ENCODE assay signal across 31 cellular contexts in genomic region chr2:208722737-208723136, GRCh38.
"Had no signal": no experiment of that assay in that cellular context is flagged by ENCODE, and none has a peak within 500 bp of the region (broad histone marks: within the 10 kb centered on the region; RNA-seq: fewer than 3 reads in every experiment).

No MANE protein-coding gene starts in this region.

- H3K9me3 Mint-ChIP-seq: activated CD4-positive, alpha-beta T cell treated with anti-CD3 and anti-CD28 coated beads, Interleukin-2, amount 10 ng/mL, durations not matched to agents 24 days and 14 days; activated naive CD4-positive, alpha-beta T cell treated with anti-CD3 and anti-CD28 coated beads for 36 hours; activated naive CD4-positive, alpha-beta T cell treated with anti-CD3 and anti-CD28 coated beads, Interleukin-2, amount 50 U/mL, for 24 hours; activated naive CD8-positive, alpha-beta T cell treated with anti-CD3 and anti-CD28 coated beads, Interleukin-2, amount 50 U/mL, for 24 hours; activated T-helper 1 cell treated with anti-CD3 and anti-CD28 coated beads, Interleukin-12 subunit alpha, Interleukin-12 subunit beta, Interleukin-2, Interleukin-4 antibody, amounts not matched to agents 30 ng/mL and 10 ng/mL and 1 ng/mL, durations not matched to agents 14 hours and 24 hours and 36 hours; T-helper 2 cell treated with Interferon-gamma antibody and Interleukin-4, amounts not matched to agents 5 μg/mL and 100 μg/mL, for 36 hours had no signal

- H3K4me3 Mint-ChIP-seq: activated CD4-positive, alpha-beta memory T cell treated with anti-CD3 and anti-CD28 coated beads for 36 hours; activated CD4-positive, alpha-beta T cell treated with anti-CD3 and anti-CD28 coated beads for 36 hours; activated CD4-positive, alpha-beta T cell treated with anti-CD3 and anti-CD28 coated beads, Interleukin-2, amount 10 ng/mL, durations not matched to agents 24 days and 14 days; activated CD8-positive, alpha-beta memory T cell treated with anti-CD3 and anti-CD28 coated beads, Interleukin-2, amount 10 ng/mL, durations not matched to agents 7 days and 5 days; activated CD8-positive, alpha-beta T cell treated with anti-CD3 and anti-CD28 coated beads, Interleukin-2, amount 10 ng/mL, durations not matched to agents 7 days and 5 days; activated naive CD4-positive, alpha-beta T cell treated with anti-CD3 and anti-CD28 coated beads for 36 hours; activated naive CD4-positive, alpha-beta T cell treated with anti-CD3 and anti-CD28 coated beads, Interleukin-2, amount 50 U/mL, for 24 hours; activated naive CD8-positive, alpha-beta T cell treated with anti-CD3 and anti-CD28 coated beads for 36 hours; activated naive CD8-positive, alpha-beta T cell treated with anti-CD3 and anti-CD28 coated beads, Interleukin-2, amount 50 U/mL, for 24 hours; activated T-helper 1 cell treated with anti-CD3 and anti-CD28 coated beads, Interleukin-12 subunit alpha, Interleukin-12 subunit beta, Interleukin-2, Interleukin-4 antibody, amounts not matched to agents 30 ng/mL and 10 ng/mL and 1 ng/mL, durations not matched to agents 14 hours and 24 hours and 36 hours; T-helper 17 cell; T-helper 2 cell treated with Interferon-gamma antibody and Interleukin-4, amounts not matched to agents 5 μg/mL and 100 μg/mL, for 36 hours had no signal

- DNase-seq: activated CD4-positive, alpha-beta memory T cell treated with anti-CD3 and anti-CD28 coated beads for 36 hours; activated CD4-positive, alpha-beta T cell treated with anti-CD3 and anti-CD28 coated beads for 36 hours; activated CD4-positive, alpha-beta T cell treated with anti-CD3 and anti-CD28 coated beads, Interleukin-2, amount 10 ng/mL, durations not matched to agents 24 days and 14 days; activated CD4-positive, CD25-positive, alpha-beta regulatory T cell; activated CD4-positive, CD25-positive, alpha-beta regulatory T cell treated with anti-CD3 and anti-CD28 coated beads, Interleukin-2, amount 50 U/mL, for 72 hours; activated CD8-positive, alpha-beta memory T cell treated with anti-CD3 and anti-CD28 coated beads, Interleukin-2, amount 10 ng/mL, durations not matched to agents 7 days and 5 days; activated CD8-positive, alpha-beta memory T cell treated with anti-CD3 and anti-CD28 coated beads, Interleukin-2, amount 50 U/mL, for 4 hours; activated CD8-positive, alpha-beta T cell treated with anti-CD3 and anti-CD28 coated beads, Interleukin-2, amount 10 ng/mL, durations not matched to agents 7 days and 5 days; activated effector memory CD4-positive, alpha-beta T cell treated with anti-CD3 and anti-CD28 coated beads, Interleukin-2, amount 50 U/mL, for 16 hours; activated naive CD4-positive, alpha-beta T cell treated with anti-CD3 and anti-CD28 coated beads for 36 hours; activated naive CD8-positive, alpha-beta T cell treated with anti-CD3 and anti-CD28 coated beads for 36 hours; activated naive CD8-positive, alpha-beta T cell treated with anti-CD3 and anti-CD28 coated beads, Interleukin-2, amount 50 U/mL, for 24 hours; activated T-cell treated with anti-CD3 and anti-CD28 coated beads, Interleukin-2, amount 50 U/mL, for 1 hour; activated T-cell treated with anti-CD3 and anti-CD28 coated beads, Interleukin-2, amount 50 U/mL, for 48 hours; adrenal gland; amygdala; aorta; body of pancreas; caudate nucleus; effector CD8-positive, alpha-beta T cell; esophagus squamous epithelium; foreskin melanocyte; heart right ventricle; T-helper 17 cell; T1000 had no signal

- ATAC-seq: activated CD4-positive, alpha-beta T cell treated with anti-CD3 and anti-CD28 coated beads for 36 hours; activated CD8-positive, alpha-beta memory T cell treated with anti-CD3 and anti-CD28 coated beads, Interleukin-2, amount 10 ng/mL, durations not matched to agents 7 days and 5 days; activated CD8-positive, alpha-beta T cell treated with anti-CD3 and anti-CD28 coated beads, Interleukin-2, amount 10 ng/mL, durations not matched to agents 7 days and 5 days; activated naive CD8-positive, alpha-beta T cell treated with anti-CD3 and anti-CD28 coated beads, Interleukin-2, amount 50 U/mL, for 24 hours; body of pancreas; gastroesophageal sphincter; heart right ventricle; T-helper 17 cell had no signal

- H3K4me1 Mint-ChIP-seq: activated CD4-positive, alpha-beta T cell treated with anti-CD3 and anti-CD28 coated beads for 36 hours; activated CD4-positive, alpha-beta T cell treated with anti-CD3 and anti-CD28 coated beads, Interleukin-2, amount 10 ng/mL, durations not matched to agents 24 days and 14 days; activated CD8-positive, alpha-beta memory T cell treated with anti-CD3 and anti-CD28 coated beads, Interleukin-2, amount 10 ng/mL, durations not matched to agents 7 days and 5 days; activated naive CD4-positive, alpha-beta T cell treated with anti-CD3 and anti-CD28 coated beads, Interleukin-2, amount 50 U/mL, for 24 hours; activated naive CD8-positive, alpha-beta T cell treated with anti-CD3 and anti-CD28 coated beads for 36 hours; activated naive CD8-positive, alpha-beta T cell treated with anti-CD3 and anti-CD28 coated beads, Interleukin-2, amount 50 U/mL, for 24 hours; T-helper 17 cell had no signal

- H3K36me3 Mint-ChIP-seq: activated CD4-positive, alpha-beta memory T cell treated with anti-CD3 and anti-CD28 coated beads for 36 hours; activated CD8-positive, alpha-beta memory T cell treated with anti-CD3 and anti-CD28 coated beads, Interleukin-2, amount 10 ng/mL, durations not matched to agents 7 days and 5 days; activated naive CD4-positive, alpha-beta T cell treated with anti-CD3 and anti-CD28 coated beads, Interleukin-2, amount 50 U/mL, for 24 hours; activated naive CD8-positive, alpha-beta T cell treated with anti-CD3 and anti-CD28 coated beads for 36 hours had no signal

- H3K36me3 ChIP-seq: adrenal gland, esophagus squamous epithelium, gastroesophageal sphincter, heart right ventricle had no signal

- H3K9me3 ChIP-seq: adrenal gland, body of pancreas, esophagus squamous epithelium, gastroesophageal sphincter, heart right ventricle had no signal

- H3K27me3 ChIP-seq: adrenal gland, body of pancreas, esophagus squamous epithelium, gastroesophageal sphincter, heart right ventricle had no signal

- H3K27ac Mint-ChIP-seq: activated CD4-positive, alpha-beta memory T cell treated with anti-CD3 and anti-CD28 coated beads for 36 hours; activated CD4-positive, alpha-beta T cell treated with anti-CD3 and anti-CD28 coated beads for 36 hours; activated CD4-positive, alpha-beta T cell treated with anti-CD3 and anti-CD28 coated beads, Interleukin-2, amount 10 ng/mL, durations not matched to agents 24 days and 14 days; activated CD8-positive, alpha-beta memory T cell treated with anti-CD3 and anti-CD28 coated beads, Interleukin-2, amount 10 ng/mL, durations not matched to agents 7 days and 5 days; activated CD8-positive, alpha-beta T cell treated with anti-CD3 and anti-CD28 coated beads, Interleukin-2, amount 10 ng/mL, durations not matched to agents 7 days and 5 days; activated naive CD4-positive, alpha-beta T cell treated with anti-CD3 and anti-CD28 coated beads for 36 hours; activated naive CD4-positive, alpha-beta T cell treated with anti-CD3 and anti-CD28 coated beads, Interleukin-2, amount 50 U/mL, for 24 hours; activated naive CD8-positive, alpha-beta T cell treated with anti-CD3 and anti-CD28 coated beads for 36 hours; activated naive CD8-positive, alpha-beta T cell treated with anti-CD3 and anti-CD28 coated beads, Interleukin-2, amount 50 U/mL, for 24 hours; activated T-helper 1 cell treated with anti-CD3 and anti-CD28 coated beads, Interleukin-12 subunit alpha, Interleukin-12 subunit beta, Interleukin-2, Interleukin-4 antibody, amounts not matched to agents 30 ng/mL and 10 ng/mL and 1 ng/mL, durations not matched to agents 14 hours and 24 hours and 36 hours; activated T-helper 2 cell treated with anti-CD3 and anti-CD28 coated beads, Interferon-gamma antibody, Interleukin-2, Interleukin-4, amounts not matched to agents 10 μg/mL and 5 μg/mL and 100 μg/mL, durations not matched to agents 14 hours and 24 hours and 36 hours; T-helper 17 cell; T-helper 2 cell treated with Interferon-gamma antibody and Interleukin-4, amounts not matched to agents 5 μg/mL and 100 μg/mL, for 36 hours had no signal

- H3K27me3 Mint-ChIP-seq: activated CD4-positive, alpha-beta memory T cell treated with anti-CD3 and anti-CD28 coated beads for 36 hours; activated CD4-positive, alpha-beta T cell treated with anti-CD3 and anti-CD28 coated beads for 36 hours; activated CD4-positive, alpha-beta T cell treated with anti-CD3 and anti-CD28 coated beads, Interleukin-2, amount 10 ng/mL, durations not matched to agents 24 days and 14 days; activated CD8-positive, alpha-beta memory T cell treated with anti-CD3 and anti-CD28 coated beads, Interleukin-2, amount 10 ng/mL, durations not matched to agents 7 days and 5 days; activated naive CD4-positive, alpha-beta T cell treated with anti-CD3 and anti-CD28 coated beads, Interleukin-2, amount 50 U/mL, for 24 hours; activated naive CD8-positive, alpha-beta T cell treated with anti-CD3 and anti-CD28 coated beads for 36 hours; activated naive CD8-positive, alpha-beta T cell treated with anti-CD3 and anti-CD28 coated beads, Interleukin-2, amount 50 U/mL, for 24 hours; T-helper 17 cell had no signal

- H3K4me1 ChIP-seq: adrenal gland, body of pancreas, esophagus squamous epithelium, gastroesophageal sphincter, heart right ventricle had no signal

- H3K27ac ChIP-seq: adrenal gland, body of pancreas, epithelial cell of prostate, esophagus squamous epithelium, gastroesophageal sphincter, heart right ventricle had no signal

- H3K4me3 ChIP-seq: adrenal gland, body of pancreas, esophagus squamous epithelium, gastroesophageal sphincter, heart right ventricle had no signal
